30 cellular contexts compared by ENCODE assay signal in genomic region chr14:30518867-30519266, GRCh38.
"Had no signal": no experiment of that assay in that cellular context is flagged by ENCODE, and none has a peak within 500 bp of the region (broad histone marks: within the 10 kb centered on the region; RNA-seq: fewer than 3 reads in every experiment).

No MANE protein-coding gene starts in this region.

- H3K36me3 ChIP-seq: adrenal gland, esophagus squamous epithelium, gastroesophageal sphincter, heart right ventricle had no signal

- H3K4me3 ChIP-seq: adrenal gland, body of pancreas, coronary artery, esophagus squamous epithelium, gastroesophageal sphincter, heart right ventricle had no signal

- ATAC-seq: activated CD4-positive, alpha-beta T cell treated with anti-CD3 and anti-CD28 coated beads for 36 hours; activated CD8-positive, alpha-beta memory T cell treated with anti-CD3 and anti-CD28 coated beads, Interleukin-2, amount 10 ng/mL, durations not matched to agents 7 days and 5 days; activated CD8-positive, alpha-beta T cell treated with anti-CD3 and anti-CD28 coated beads, Interleukin-2, amount 10 ng/mL, durations not matched to agents 7 days and 5 days; activated naive CD8-positive, alpha-beta T cell treated with anti-CD3 and anti-CD28 coated beads, Interleukin-2, amount 50 U/mL, for 24 hours; body of pancreas; effector memory CD8-positive, alpha-beta T cell; gastroesophageal sphincter; heart right ventricle had no signal

- H3K4me1 ChIP-seq: adrenal gland, body of pancreas, esophagus squamous epithelium, gastroesophageal sphincter had no signal

- H3K27ac ChIP-seq: adrenal gland, body of pancreas, coronary artery, esophagus squamous epithelium, gastroesophageal sphincter, heart right ventricle had no signal

- H3K9me3 ChIP-seq: adrenal gland, body of pancreas, esophagus squamous epithelium, gastroesophageal sphincter, heart right ventricle had no signal

- H3K27me3 ChIP-seq: adrenal gland, body of pancreas, esophagus squamous epithelium, gastroesophageal sphincter had no signal

- DNase-seq: activated CD4-positive, alpha-beta memory T cell treated with anti-CD3 and anti-CD28 coated beads for 36 hours; activated CD4-positive, alpha-beta T cell treated with anti-CD3 and anti-CD28 coated beads for 36 hours; activated CD4-positive, alpha-beta T cell treated with anti-CD3 and anti-CD28 coated beads, Interleukin-2, amount 10 ng/mL, durations not matched to agents 24 days and 14 days; activated CD4-positive, CD25-positive, alpha-beta regulatory T cell; activated CD4-positive, CD25-positive, alpha-beta regulatory T cell treated with anti-CD3 and anti-CD28 coated beads, Interleukin-2, amount 50 U/mL, for 72 hours; activated CD8-positive, alpha-beta memory T cell treated with anti-CD3 and anti-CD28 coated beads, Interleukin-2, amount 10 ng/mL, durations not matched to agents 7 days and 5 days; activated CD8-positive, alpha-beta memory T cell treated with anti-CD3 and anti-CD28 coated beads, Interleukin-2, amount 50 U/mL, for 4 hours; activated CD8-positive, alpha-beta T cell treated with anti-CD3 and anti-CD28 coated beads, Interleukin-2, amount 10 ng/mL, durations not matched to agents 7 days and 5 days; activated effector memory CD4-positive, alpha-beta T cell treated with anti-CD3 and anti-CD28 coated beads, Interleukin-2, amount 50 U/mL, for 16 hours; activated naive CD4-positive, alpha-beta T cell treated with anti-CD3 and anti-CD28 coated beads for 36 hours; activated naive CD8-positive, alpha-beta T cell treated with anti-CD3 and anti-CD28 coated beads for 36 hours; activated naive CD8-positive, alpha-beta T cell treated with anti-CD3 and anti-CD28 coated beads, Interleukin-2, amount 50 U/mL, for 24 hours; activated T-cell treated with anti-CD3 and anti-CD28 coated beads, Interleukin-2, amount 50 U/mL, for 1 hour; activated T-cell treated with anti-CD3 and anti-CD28 coated beads, Interleukin-2, amount 50 U/mL, for 48 hours; adrenal gland; amygdala; aorta; body of pancreas; central memory CD4-positive, alpha-beta T cell; cerebellar nuclear complex; dermis blood vessel endothelial cell; effector CD4-positive, alpha-beta T cell; effector memory CD8-positive, alpha-beta T cell; erythroblast; esophagus squamous epithelium; foreskin melanocyte; heart right ventricle; T-helper 2 cell had no signal
